ENCODE assay signal across 9 cellular contexts in genomic region chr1:155062702-155063411, GRCh38. TPM values are rescaled to one million over a fixed set of nuclear protein-coding genes. Genes with fewer than 3 reads are reported as not detected.
DNase-seq lines count a peak whose midpoint lies in the region; ATAC-seq and TF ChIP-seq lines count a peak whose summit lies in the region.
"Had no signal": no experiment of that assay in that cellular context is flagged by ENCODE, and none has a peak within 500 bp of the region (broad histone marks: within the 10 kb centered on the region; RNA-seq: fewer than 3 reads in every experiment).

No MANE protein-coding gene starts in this region.

- peak overlapping the region; percentile 86 for H3K4me3 Mint-ChIP-seq in activated naive CD4-positive, alpha-beta T cell treated with anti-CD3 and anti-CD28 coated beads for 36 hours

- peak; percentile 38 to 46 for ATAC-seq in left cardiac atrium
- no peak for ATAC-seq in GM18870 (IDR thresholded peaks at IDR 0.05; ENCODE audit: unreplicated experiment)
- no peak for ATAC-seq in HG03159 (IDR thresholded peaks at IDR 0.05; ENCODE audit: unreplicated experiment)

- H3K27ac ChIP-seq in GM23248 = no peak overlapping the region
- no peak overlapping the region for H3K27ac ChIP-seq in OCI-LY3 (ENCODE audit: low read length)
- H3K27ac ChIP-seq: HL-60 had no signal

- H3K9me3 ChIP-seq in BE2C = no peaks in the 10 kb centered on the region
- H3K9me3 ChIP-seq in GM23248 (ENCODE audit: low read depth) = no peaks in the 10 kb centered on the region
- no peaks in the 10 kb centered on the region for H3K9me3 ChIP-seq in OCI-LY3 (ENCODE audit: insufficient read depth, low read length)
- no peaks in the 10 kb centered on the region for H3K9me3 ChIP-seq in skeletal muscle satellite cell (replicated peaks; ENCODE audit: low read length)

- DNase-seq in BE2C (peak; percentile 88), GM23248 (peak; percentile 69), left cardiac atrium (no peak)
- DNase-seq in activated naive CD4-positive, alpha-beta T cell treated with anti-CD3 and anti-CD28 coated beads for 36 hours = peak; percentile 89

- intact Hi-C loops in activated naive CD4-positive, alpha-beta T cell treated with anti-CD3 and anti-CD28 coated beads for 36 hours (cut with micrococcal nuclease) = loop anchor here (1.0 to 5.0 kb wide), 7 partner anchors 8 to 396 kb away; partner anchors contain the start of gene CKS1B
- intact Hi-C loops in left cardiac atrium (cut with DNase I) = loop anchor here in 1 of 2 donors (5.0 kb wide), 2 partner anchors 101 to 151 kb away; partner anchors contain the start of gene PYGO2

- H3K9me3 Mint-ChIP-seq in activated naive CD4-positive, alpha-beta T cell treated with anti-CD3 and anti-CD28 coated beads for 36 hours = no peaks in the 10 kb centered on the region

- WGBS in GM23248 (ENCODE audit: low coverage in 1 of 2, low lambda C conversion rate in 2 of 2, missing lambda C conversion rate in 2 of 2), 2 experiments = 14% methylated on average over 41 to 46 of the region's 46 CpGs

- H3K4me2 ChIP-seq in GM23248 (ENCODE audit: unreplicated experiment) (peak overlapping the region; percentile 90), OCI-LY3 (ENCODE audit: low read length) (peak overlapping the region; percentile 91), skeletal muscle satellite cell (ENCODE audit: low read length) (peak overlapping the region; percentile 99)

- CTCF ChIA-PET in activated naive CD4-positive, alpha-beta T cell treated with anti-CD3 and anti-CD28 coated beads for 36 hours (lab: Charles Lee) = interaction anchor here (0.6 to 15.0 kb wide), 11 partner anchors 8 to 957 kb away, joined by 3 to 197 read pairs (median 8); partner anchors contain the start of genes ADAM15, KRTCAP2 and LENEP

- no peaks in the 10 kb centered on the region for H4K20me1 ChIP-seq in GM23248 (ENCODE audit: insufficient read depth)
- peaks cover 10% of the 10 kb centered on the region; the same call in 1 of the 2 replicates for H4K20me1 ChIP-seq in OCI-LY3 (ENCODE audit: insufficient read depth, low read length)

- H3K4me3 ChIP-seq in BE2C (ENCODE audit: low read depth, low read length) (peak overlapping the region; percentile 69), GM23248 (peak overlapping the region; percentile 96), OCI-LY3 (ENCODE audit: low read length) (peak overlapping the region; percentile 83), skeletal muscle satellite cell (ENCODE audit: low read length) (peak overlapping the region; percentile 99)

- H3K4me1 ChIP-seq in BE2C = no peaks in the 10 kb centered on the region; the same call in 1 of the 2 replicates
- peaks cover 3% of the 10 kb centered on the region; the same call in 1 of the 2 replicates for H3K4me1 ChIP-seq in GM23248 (ENCODE audit: insufficient read depth)
- peaks cover 26% of the 10 kb centered on the region for H3K4me1 ChIP-seq in OCI-LY3 (ENCODE audit: low read length)
- H3K4me1 ChIP-seq in skeletal muscle satellite cell (ENCODE audit: control insufficient read depth, insufficient read depth, low read length) = peaks cover 14% of the 10 kb centered on the region

- H3K27me3 Mint-ChIP-seq in activated naive CD4-positive, alpha-beta T cell treated with anti-CD3 and anti-CD28 coated beads for 36 hours (ENCODE audit: low read depth) = no peaks in the 10 kb centered on the region

- H3K36me3 ChIP-seq in BE2C (no peaks in the 10 kb centered on the region), GM23248 (ENCODE audit: low read depth) (no peaks in the 10 kb centered on the region), OCI-LY3 (replicated peaks; ENCODE audit: low read depth, low read length) (peaks cover 13% of the 10 kb centered on the region), skeletal muscle satellite cell (ENCODE audit: insufficient read depth, low read length) (peaks cover 17% of the 10 kb centered on the region)

- no peaks in the 10 kb centered on the region for H3F3A ChIP-seq in GM23248 (ENCODE audit: insufficient read depth)

- no peak overlapping the region for H3K27ac Mint-ChIP-seq in activated naive CD4-positive, alpha-beta T cell treated with anti-CD3 and anti-CD28 coated beads for 36 hours

- H3K27me3 ChIP-seq in BE2C (no peaks in the 10 kb centered on the region), GM23248 (replicated peaks; ENCODE audit: insufficient read depth) (no peaks in the 10 kb centered on the region), OCI-LY3 (ENCODE audit: low read depth, low read length) (no peaks in the 10 kb centered on the region), skeletal muscle satellite cell (ENCODE audit: control insufficient read depth, insufficient read depth, low read length) (no peaks in the 10 kb centered on the region)

- H3K9ac ChIP-seq in GM23248 (no peak overlapping the region), OCI-LY3 (ENCODE audit: low read length) (peak overlapping the region; percentile 85; the same call in 1 of the 2 replicates), skeletal muscle satellite cell (ENCODE audit: low read depth, low read length) (no peak overlapping the region)

- H3K36me3 Mint-ChIP-seq in activated naive CD4-positive, alpha-beta T cell treated with anti-CD3 and anti-CD28 coated beads for 36 hours (ENCODE audit: low read depth) = no peaks in the 10 kb centered on the region

- TF ChIP-seq CTCF in BE2C (IDR thresholded peaks at IDR 0.05; ENCODE audit: low read depth, low read length) (peak; percentile 76), OCI-LY3 (IDR thresholded peaks at IDR 0.05; ENCODE audit: low read depth, low read length) (peak; percentile 56)

- H3K4me1 Mint-ChIP-seq in activated naive CD4-positive, alpha-beta T cell treated with anti-CD3 and anti-CD28 coated beads for 36 hours (ENCODE audit: low read depth) = peaks cover 30% of the 10 kb centered on the region

- no peaks in the 10 kb centered on the region for H3K9me2 ChIP-seq in GM23248 (ENCODE audit: insufficient read depth)

- H2AFZ ChIP-seq in GM23248 = peak overlapping the region; percentile 95
- H2AFZ ChIP-seq in OCI-LY3 (ENCODE audit: low read depth, low read length) = peak overlapping the region; percentile 18; the same call in 1 of the 2 replicates

- in situ Hi-C loops in GM23248 (cut with MboI) = no loop called here

- peaks cover 3% of the 10 kb centered on the region; the same call in 1 of the 2 replicates for H3K79me2 ChIP-seq in GM23248 (ENCODE audit: insufficient read depth)
- H3K79me2 ChIP-seq in OCI-LY3 (ENCODE audit: low read length) = peaks cover 13% of the 10 kb centered on the region

RNA-seq across cellular contexts. Expression of gene EFNA4, which starts 0.7 kb away (rescaled TPM):
- not detected for polyA plus RNA-seq in BE2C (2012; ENCODE audit: insufficient read depth, insufficient read length, low read depth)
- 2.4 and 5.5 TPM in 2 replicates for total RNA-seq in GM23248 (2014; rRNA removed; shearing (Covaris generic))
- polyA plus RNA-seq in GM23248 (2016; fragmentation: Nextera tagmentation; extraction: Ambion mirVana) = 4.4 and 4.6 TPM in 2 replicates
- 1 to 10 TPM; 3.3 to 4.5 TPM for total RNA-seq in activated naive CD4-positive, alpha-beta T cell treated with anti-CD3 and anti-CD28 coated beads for 36 hours
- total RNA-seq in left cardiac atrium = 1 to 10 TPM; 2.5 to 2.7 TPM
- total RNA-seq in skeletal muscle satellite cell (2012; rRNA removed) = 1.8 and 2.4 TPM in 2 replicates

RNA-seq across cellular contexts. Expression of gene ADAM15, which starts 11.7 kb away (rescaled TPM):
- 95.5 TPM for polyA plus RNA-seq in BE2C (2012; ENCODE audit: insufficient read depth, insufficient read length, low read depth)
- total RNA-seq in GM23248 (2014; rRNA removed; shearing (Covaris generic)) = 85.6 and 109 TPM in 2 replicates
- 73.0 and 80.4 TPM in 2 replicates for polyA plus RNA-seq in GM23248 (2016; fragmentation: Nextera tagmentation; extraction: Ambion mirVana)
- 10 to 100 TPM; 53.8 to 55.8 TPM for total RNA-seq in activated naive CD4-positive, alpha-beta T cell treated with anti-CD3 and anti-CD28 coated beads for 36 hours
- 100 to 1,000 TPM; 108 to 142 TPM for total RNA-seq in left cardiac atrium
- total RNA-seq in skeletal muscle satellite cell (2012; rRNA removed) = 78.9 and 80.1 TPM in 2 replicates

RNA-seq across cellular contexts. Expression of gene EFNA3, which starts 15.8 kb away (rescaled TPM):
- polyA plus RNA-seq in BE2C (2012; ENCODE audit: insufficient read depth, insufficient read length, low read depth) = 13.2 TPM
- 1.4 and 3.0 TPM in 2 replicates for total RNA-seq in GM23248 (2014; rRNA removed; shearing (Covaris generic))
- polyA plus RNA-seq in GM23248 (2016; fragmentation: Nextera tagmentation; extraction: Ambion mirVana) = 2.5 and 2.7 TPM in 2 replicates
- 1 to 10 TPM; 1.3 to 2.5 TPM for total RNA-seq in activated naive CD4-positive, alpha-beta T cell treated with anti-CD3 and anti-CD28 coated beads for 36 hours
- total RNA-seq in left cardiac atrium = 1 to 10 TPM; 1.1 to 1.4 TPM
- total RNA-seq in skeletal muscle satellite cell (2012; rRNA removed) = 2.3 and 4.2 TPM in 2 replicates

RNA-seq across cellular contexts. Expression of gene DCST1, which starts 29.2 kb away (rescaled TPM):
- polyA plus RNA-seq in BE2C (2012; ENCODE audit: insufficient read depth, insufficient read length, low read depth) = not detected
- not detected in 2 replicates for total RNA-seq in GM23248 (2014; rRNA removed; shearing (Covaris generic))
- polyA plus RNA-seq in GM23248 (2016; fragmentation: Nextera tagmentation; extraction: Ambion mirVana) = not detected in 2 replicates
- total RNA-seq in activated naive CD4-positive, alpha-beta T cell treated with anti-CD3 and anti-CD28 coated beads for 36 hours = not detected
- total RNA-seq in left cardiac atrium = not detected
- total RNA-seq in skeletal muscle satellite cell (2012; rRNA removed) = not detected in 2 replicates

RNA-seq across cellular contexts. Expression of gene DCST2, which starts 29.3 kb away (rescaled TPM):
- 0.28 TPM for polyA plus RNA-seq in BE2C (2012; ENCODE audit: insufficient read depth, insufficient read length, low read depth)
- total RNA-seq in GM23248 (2014; rRNA removed; shearing (Covaris generic)) = not detected in 2 replicates
- polyA plus RNA-seq in GM23248 (2016; fragmentation: Nextera tagmentation; extraction: Ambion mirVana) = 0.14 and 0.16 TPM in 2 replicates
- 1 to 10 TPM; 1.1 to 1.5 TPM for total RNA-seq in activated naive CD4-positive, alpha-beta T cell treated with anti-CD3 and anti-CD28 coated beads for 36 hours
- under 1 TPM in 1 of 2 donors, not detected in 1; 0.59 TPM for total RNA-seq in left cardiac atrium
- total RNA-seq in skeletal muscle satellite cell (2012; rRNA removed) = not detected in 2 replicates

Comparison
In these comparisons a context has a peak if more than half of its experiments do, and no peak if none do; other contexts are left out.
1. ATAC-seq: peak in left cardiac atrium (2 of 2); none in GM18870 (single experiment) and HG03159 (single experiment).
2. Peak in every context shown above with its lines, with median percentiles within 50 percentile points of each other: H3K4me3 ChIP-seq and H3K4me2 ChIP-seq.